In the genomic region with DNA sequence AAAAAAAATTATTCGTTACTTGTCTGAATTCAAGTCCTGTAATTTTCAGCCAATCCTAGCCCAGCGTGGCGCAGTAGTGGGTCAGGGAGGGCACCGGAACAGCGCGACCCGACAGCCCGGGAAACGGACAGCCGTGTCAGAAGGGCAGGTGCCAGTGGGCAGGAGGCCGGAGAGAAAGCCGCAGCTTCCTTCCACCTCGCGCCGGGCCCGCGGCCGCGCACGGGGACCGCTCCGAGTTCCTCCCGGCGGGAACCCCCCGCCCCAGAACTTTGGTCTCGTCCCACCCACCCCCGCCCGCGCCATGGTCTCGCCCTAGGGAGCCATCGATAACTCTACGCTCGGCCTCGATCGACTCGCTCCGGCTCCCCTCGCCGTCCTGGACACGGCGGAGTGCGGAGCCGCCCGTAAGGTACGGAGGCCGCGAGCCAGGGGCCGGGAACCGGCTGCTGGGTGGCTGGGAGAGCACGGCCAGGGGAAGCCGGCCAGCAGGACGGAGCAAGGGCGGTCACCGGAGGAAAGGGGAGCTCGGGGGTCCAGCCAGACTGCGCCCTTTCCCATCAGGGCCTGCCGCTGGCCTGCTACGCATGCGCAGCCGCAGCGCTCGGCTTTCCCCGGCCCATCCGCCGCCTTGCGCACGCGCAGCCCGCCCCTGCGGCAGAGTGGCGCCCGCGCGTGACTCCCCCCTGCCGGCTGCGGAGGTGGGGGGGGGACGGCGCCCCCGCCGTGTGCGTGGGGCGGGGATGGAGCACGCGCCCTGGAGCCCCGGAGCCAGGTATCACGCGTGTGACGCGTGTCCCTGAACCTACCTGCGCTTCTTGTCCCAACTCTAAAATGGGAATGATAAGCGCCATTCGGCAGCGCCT, we compare ENCODE assay signal across 1 cellular context.
TF ChIP-seq lines count a peak whose summit lies in the region.

TSS of gene MLST8 (plus strand) at position 351 of the 863 bp plus-strand sequence. CDS start 632 bp downstream, outside the sequence.

TF ChIP-seq in K562, 482 proteins besides CTCF, POLR2A, EP300 and RAD21 (continued from another document and continues in another):
- TF ChIP-seq, protein P1, sequence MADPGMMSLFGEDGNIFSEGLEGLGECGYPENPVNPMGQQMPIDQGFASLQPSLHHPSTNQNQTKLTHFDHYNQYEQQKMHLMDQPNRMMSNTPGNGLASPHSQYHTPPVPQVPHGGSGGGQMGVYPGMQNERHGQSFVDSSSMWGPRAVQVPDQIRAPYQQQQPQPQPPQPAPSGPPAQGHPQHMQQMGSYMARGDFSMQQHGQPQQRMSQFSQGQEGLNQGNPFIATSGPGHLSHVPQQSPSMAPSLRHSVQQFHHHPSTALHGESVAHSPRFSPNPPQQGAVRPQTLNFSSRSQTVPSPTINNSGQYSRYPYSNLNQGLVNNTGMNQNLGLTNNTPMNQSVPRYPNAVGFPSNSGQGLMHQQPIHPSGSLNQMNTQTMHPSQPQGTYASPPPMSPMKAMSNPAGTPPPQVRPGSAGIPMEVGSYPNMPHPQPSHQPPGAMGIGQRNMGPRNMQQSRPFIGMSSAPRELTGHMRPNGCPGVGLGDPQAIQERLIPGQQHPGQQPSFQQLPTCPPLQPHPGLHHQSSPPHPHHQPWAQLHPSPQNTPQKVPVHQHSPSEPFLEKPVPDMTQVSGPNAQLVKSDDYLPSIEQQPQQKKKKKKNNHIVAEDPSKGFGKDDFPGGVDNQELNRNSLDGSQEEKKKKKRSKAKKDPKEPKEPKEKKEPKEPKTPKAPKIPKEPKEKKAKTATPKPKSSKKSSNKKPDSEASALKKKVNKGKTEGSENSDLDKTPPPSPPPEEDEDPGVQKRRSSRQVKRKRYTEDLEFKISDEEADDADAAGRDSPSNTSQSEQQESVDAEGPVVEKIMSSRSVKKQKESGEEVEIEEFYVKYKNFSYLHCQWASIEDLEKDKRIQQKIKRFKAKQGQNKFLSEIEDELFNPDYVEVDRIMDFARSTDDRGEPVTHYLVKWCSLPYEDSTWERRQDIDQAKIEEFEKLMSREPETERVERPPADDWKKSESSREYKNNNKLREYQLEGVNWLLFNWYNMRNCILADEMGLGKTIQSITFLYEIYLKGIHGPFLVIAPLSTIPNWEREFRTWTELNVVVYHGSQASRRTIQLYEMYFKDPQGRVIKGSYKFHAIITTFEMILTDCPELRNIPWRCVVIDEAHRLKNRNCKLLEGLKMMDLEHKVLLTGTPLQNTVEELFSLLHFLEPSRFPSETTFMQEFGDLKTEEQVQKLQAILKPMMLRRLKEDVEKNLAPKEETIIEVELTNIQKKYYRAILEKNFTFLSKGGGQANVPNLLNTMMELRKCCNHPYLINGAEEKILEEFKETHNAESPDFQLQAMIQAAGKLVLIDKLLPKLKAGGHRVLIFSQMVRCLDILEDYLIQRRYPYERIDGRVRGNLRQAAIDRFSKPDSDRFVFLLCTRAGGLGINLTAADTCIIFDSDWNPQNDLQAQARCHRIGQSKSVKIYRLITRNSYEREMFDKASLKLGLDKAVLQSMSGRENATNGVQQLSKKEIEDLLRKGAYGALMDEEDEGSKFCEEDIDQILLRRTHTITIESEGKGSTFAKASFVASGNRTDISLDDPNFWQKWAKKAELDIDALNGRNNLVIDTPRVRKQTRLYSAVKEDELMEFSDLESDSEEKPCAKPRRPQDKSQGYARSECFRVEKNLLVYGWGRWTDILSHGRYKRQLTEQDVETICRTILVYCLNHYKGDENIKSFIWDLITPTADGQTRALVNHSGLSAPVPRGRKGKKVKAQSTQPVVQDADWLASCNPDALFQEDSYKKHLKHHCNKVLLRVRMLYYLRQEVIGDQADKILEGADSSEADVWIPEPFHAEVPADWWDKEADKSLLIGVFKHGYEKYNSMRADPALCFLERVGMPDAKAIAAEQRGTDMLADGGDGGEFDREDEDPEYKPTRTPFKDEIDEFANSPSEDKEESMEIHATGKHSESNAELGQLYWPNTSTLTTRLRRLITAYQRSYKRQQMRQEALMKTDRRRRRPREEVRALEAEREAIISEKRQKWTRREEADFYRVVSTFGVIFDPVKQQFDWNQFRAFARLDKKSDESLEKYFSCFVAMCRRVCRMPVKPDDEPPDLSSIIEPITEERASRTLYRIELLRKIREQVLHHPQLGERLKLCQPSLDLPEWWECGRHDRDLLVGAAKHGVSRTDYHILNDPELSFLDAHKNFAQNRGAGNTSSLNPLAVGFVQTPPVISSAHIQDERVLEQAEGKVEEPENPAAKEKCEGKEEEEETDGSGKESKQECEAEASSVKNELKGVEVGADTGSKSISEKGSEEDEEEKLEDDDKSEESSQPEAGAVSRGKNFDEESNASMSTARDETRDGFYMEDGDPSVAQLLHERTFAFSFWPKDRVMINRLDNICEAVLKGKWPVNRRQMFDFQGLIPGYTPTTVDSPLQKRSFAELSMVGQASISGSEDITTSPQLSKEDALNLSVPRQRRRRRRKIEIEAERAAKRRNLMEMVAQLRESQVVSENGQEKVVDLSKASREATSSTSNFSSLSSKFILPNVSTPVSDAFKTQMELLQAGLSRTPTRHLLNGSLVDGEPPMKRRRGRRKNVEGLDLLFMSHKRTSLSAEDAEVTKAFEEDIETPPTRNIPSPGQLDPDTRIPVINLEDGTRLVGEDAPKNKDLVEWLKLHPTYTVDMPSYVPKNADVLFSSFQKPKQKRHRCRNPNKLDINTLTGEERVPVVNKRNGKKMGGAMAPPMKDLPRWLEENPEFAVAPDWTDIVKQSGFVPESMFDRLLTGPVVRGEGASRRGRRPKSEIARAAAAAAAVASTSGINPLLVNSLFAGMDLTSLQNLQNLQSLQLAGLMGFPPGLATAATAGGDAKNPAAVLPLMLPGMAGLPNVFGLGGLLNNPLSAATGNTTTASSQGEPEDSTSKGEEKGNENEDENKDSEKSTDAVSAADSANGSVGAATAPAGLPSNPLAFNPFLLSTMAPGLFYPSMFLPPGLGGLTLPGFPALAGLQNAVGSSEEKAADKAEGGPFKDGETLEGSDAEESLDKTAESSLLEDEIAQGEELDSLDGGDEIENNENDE (IDR thresholded peaks at IDR 0.05; ENCODE audit: low read depth, low read length), result no peak
- no peak for TF ChIP-seq ASH1L (IDR thresholded peaks at IDR 0.05; ENCODE audit: borderline replicate concordance, low read depth, partially characterized antibody)
- TF ChIP-seq, protein P2, sequence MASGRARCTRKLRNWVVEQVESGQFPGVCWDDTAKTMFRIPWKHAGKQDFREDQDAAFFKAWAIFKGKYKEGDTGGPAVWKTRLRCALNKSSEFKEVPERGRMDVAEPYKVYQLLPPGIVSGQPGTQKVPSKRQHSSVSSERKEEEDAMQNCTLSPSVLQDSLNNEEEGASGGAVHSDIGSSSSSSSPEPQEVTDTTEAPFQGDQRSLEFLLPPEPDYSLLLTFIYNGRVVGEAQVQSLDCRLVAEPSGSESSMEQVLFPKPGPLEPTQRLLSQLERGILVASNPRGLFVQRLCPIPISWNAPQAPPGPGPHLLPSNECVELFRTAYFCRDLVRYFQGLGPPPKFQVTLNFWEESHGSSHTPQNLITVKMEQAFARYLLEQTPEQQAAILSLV (tag; IDR thresholded peaks at IDR 0.05), result no peak
- TF ChIP-seq ZNF224 (CRISPR knock-in tag; IDR thresholded peaks at IDR 0.05), result no peak
- TF ChIP-seq SMAD2 (IDR thresholded peaks at IDR 0.05; ENCODE audit: low read depth, low read length), result no peak
- TF ChIP-seq GTF2E2 (tag; IDR thresholded peaks at IDR 0.05), result no peak
- TF ChIP-seq SIRT6 (IDR thresholded peaks at IDR 0.05; ENCODE audit: low read depth, low read length), result no peak
- TF ChIP-seq JUN (IDR thresholded peaks at IDR 0.05; ENCODE audit: borderline replicate concordance, low read depth, low read length), result no peak
- no peak for TF ChIP-seq JUN (CRISPR knock-in tag; IDR thresholded peaks at IDR 0.05; ENCODE audit: borderline replicate concordance)
- TF ChIP-seq RREB1 (CRISPR knock-in tag; IDR thresholded peaks at IDR 0.05), result no peak
- TF ChIP-seq ETV5 (CRISPR knock-in tag; IDR thresholded peaks at IDR 0.05; ENCODE audit: low read depth), result peak; percentile 36; the same call in 1 of the 2 replicates
- TF ChIP-seq, protein P3, sequence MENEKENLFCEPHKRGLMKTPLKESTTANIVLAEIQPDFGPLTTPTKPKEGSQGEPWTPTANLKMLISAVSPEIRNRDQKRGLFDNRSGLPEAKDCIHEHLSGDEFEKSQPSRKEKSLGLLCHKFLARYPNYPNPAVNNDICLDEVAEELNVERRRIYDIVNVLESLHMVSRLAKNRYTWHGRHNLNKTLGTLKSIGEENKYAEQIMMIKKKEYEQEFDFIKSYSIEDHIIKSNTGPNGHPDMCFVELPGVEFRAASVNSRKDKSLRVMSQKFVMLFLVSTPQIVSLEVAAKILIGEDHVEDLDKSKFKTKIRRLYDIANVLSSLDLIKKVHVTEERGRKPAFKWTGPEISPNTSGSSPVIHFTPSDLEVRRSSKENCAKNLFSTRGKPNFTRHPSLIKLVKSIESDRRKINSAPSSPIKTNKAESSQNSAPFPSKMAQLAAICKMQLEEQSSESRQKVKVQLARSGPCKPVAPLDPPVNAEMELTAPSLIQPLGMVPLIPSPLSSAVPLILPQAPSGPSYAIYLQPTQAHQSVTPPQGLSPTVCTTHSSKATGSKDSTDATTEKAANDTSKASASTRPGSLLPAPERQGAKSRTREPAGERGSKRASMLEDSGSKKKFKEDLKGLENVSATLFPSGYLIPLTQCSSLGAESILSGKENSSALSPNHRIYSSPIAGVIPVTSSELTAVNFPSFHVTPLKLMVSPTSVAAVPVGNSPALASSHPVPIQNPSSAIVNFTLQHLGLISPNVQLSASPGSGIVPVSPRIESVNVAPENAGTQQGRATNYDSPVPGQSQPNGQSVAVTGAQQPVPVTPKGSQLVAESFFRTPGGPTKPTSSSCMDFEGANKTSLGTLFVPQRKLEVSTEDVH (IDR thresholded peaks at IDR 0.05; ENCODE audit: low read depth, partially characterized antibody), result no peak
- TF ChIP-seq KDM5B (IDR thresholded peaks at IDR 0.05; ENCODE audit: insufficient replicate concordance, low read depth, low read length), result peak; percentile 84
- 0 out of 2 replicates have a peak, but pooled peaks have one; percentile 39 for TF ChIP-seq FOXK1 (CRISPR knock-in tag; IDR thresholded peaks at IDR 0.05; ENCODE audit: borderline replicate concordance)
- no peak for TF ChIP-seq HDAC6 (IDR thresholded peaks at IDR 0.05; ENCODE audit: low read depth, low read length)
- TF ChIP-seq ATF7 (IDR thresholded peaks at IDR 0.05), result peak; percentile 98
- TF ChIP-seq OTX1 (CRISPR knock-in tag; IDR thresholded peaks at IDR 0.05), result peak; percentile 65; the same call in 1 of the 2 replicates
- no peak for TF ChIP-seq ZSCAN32 (CRISPR knock-in tag; IDR thresholded peaks at IDR 0.05)
- no peak; the same call in 1 of the 2 replicates for TF ChIP-seq CBX1 (IDR thresholded peaks at IDR 0.05; ENCODE audit: low read depth)
- TF ChIP-seq TAF1 (IDR thresholded peaks at IDR 0.05; ENCODE audit: control insufficient read depth, extremely low read depth, insufficient read depth, low read length, severe bottlenecking), result peak; percentile 87
- TF ChIP-seq CBX5 (IDR thresholded peaks at IDR 0.05; ENCODE audit: borderline replicate concordance, low read depth), result no peak
- TF ChIP-seq, protein P4, sequence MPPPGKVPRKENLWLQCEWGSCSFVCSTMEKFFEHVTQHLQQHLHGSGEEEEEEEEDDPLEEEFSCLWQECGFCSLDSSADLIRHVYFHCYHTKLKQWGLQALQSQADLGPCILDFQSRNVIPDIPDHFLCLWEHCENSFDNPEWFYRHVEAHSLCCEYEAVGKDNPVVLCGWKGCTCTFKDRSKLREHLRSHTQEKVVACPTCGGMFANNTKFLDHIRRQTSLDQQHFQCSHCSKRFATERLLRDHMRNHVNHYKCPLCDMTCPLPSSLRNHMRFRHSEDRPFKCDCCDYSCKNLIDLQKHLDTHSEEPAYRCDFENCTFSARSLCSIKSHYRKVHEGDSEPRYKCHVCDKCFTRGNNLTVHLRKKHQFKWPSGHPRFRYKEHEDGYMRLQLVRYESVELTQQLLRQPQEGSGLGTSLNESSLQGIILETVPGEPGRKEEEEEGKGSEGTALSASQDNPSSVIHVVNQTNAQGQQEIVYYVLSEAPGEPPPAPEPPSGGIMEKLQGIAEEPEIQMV (tag; conservative IDR thresholded peaks at IDR 0.05; ENCODE audit: low read depth), result no peak
- no peak for TF ChIP-seq POLR3G (IDR thresholded peaks at IDR 0.05; ENCODE audit: extremely low read depth, insufficient read length, insufficient replicate concordance)
